ENCODE assay signal across 8 cellular contexts in the genomic region with DNA sequence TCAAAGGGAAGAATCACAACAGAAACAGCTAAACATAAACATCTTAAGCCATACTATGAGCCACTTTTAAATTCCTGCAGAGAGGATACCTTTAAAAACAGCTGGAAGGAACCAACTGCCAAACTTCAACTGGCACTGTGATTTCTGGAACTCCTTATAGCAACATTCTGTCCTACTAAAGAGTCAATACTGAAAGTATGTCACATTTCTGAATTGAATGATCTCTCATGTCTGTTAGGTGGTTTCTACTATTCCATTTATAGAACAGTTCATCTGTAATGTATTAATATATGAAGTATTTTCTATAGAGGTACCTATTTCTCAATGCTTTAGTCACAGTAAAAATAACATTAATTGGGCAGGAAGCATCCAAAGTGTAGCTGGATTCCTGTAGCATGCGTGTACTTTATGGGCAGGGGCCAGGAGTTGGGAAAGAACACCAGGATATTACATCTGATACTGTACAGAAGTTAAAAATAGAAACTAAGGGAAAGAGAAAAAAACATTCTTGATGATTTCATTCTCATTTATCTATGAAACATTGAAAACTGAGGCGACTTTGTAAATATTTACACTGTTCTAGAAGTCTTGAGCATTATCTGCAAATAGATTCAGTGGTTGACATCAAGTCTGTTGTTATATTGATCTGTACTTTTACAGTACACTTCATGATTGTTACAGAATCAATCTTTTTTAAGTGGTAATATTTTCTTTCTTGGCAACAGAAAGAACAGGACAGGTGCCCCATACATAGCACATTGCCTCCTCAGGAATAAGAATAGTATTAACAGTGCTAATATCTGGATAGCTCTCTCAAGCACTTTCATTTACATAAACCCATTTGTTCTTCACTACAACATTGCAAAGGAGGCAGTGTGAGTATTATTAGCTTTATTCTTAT. TPM values are rescaled to one million over a fixed set of nuclear protein-coding genes. Genes with fewer than 3 reads are reported as not detected.
DNase-seq lines count a peak whose midpoint lies in the region; ATAC-seq, FAIRE-seq and TF ChIP-seq lines count a peak whose summit lies in the region.

No MANE protein-coding gene starts in this region.

- H3K4me3 ChIP-seq in HFF-Myc (replicated peaks; ENCODE audit: low read depth, low read length) (no peak overlapping the region), fibroblast of villous mesenchyme (ENCODE audit: low read depth, low read length) (no peak overlapping the region), subcutaneous abdominal adipose tissue (ENCODE audit: low read depth in 1 of 5, low read length in 5 of 5) (peak overlapping the region in 1 of 5 donors; percentile 4), neural progenitor cell (no peak overlapping the region)

- peaks cover 4% of the 10 kb centered on the region for H3K4me1 Mint-ChIP-seq in neural progenitor cell
- peaks cover 7% of the 10 kb centered on the region for H3K4me1 Mint-ChIP-seq in activated naive CD8-positive, alpha-beta T cell treated with anti-CD3 and anti-CD28 coated beads, Interleukin-2, amount 50 U/mL, for 24 hours

- no peaks in the 10 kb centered on the region for H3K27me3 ChIP-seq in subcutaneous abdominal adipose tissue (ENCODE audit: control insufficient read depth in 5 of 5, insufficient read depth in 4 of 5, low read length in 5 of 5)
- H3K27me3 ChIP-seq in neural progenitor cell = no peaks in the 10 kb centered on the region

- H3K4me1 ChIP-seq in subcutaneous abdominal adipose tissue (ENCODE audit: control insufficient read depth in 5 of 5, insufficient read depth in 5 of 5, low read length in 5 of 5) = peaks cover 0 to 13% (median 10%) of the 10 kb centered on the region in 5 donors
- peaks cover 10% of the 10 kb centered on the region for H3K4me1 ChIP-seq in neural progenitor cell

- peaks cover 10% of the 10 kb centered on the region for H3K79me2 ChIP-seq in neural progenitor cell (ENCODE audit: low read depth)

- peaks cover 15% of the 10 kb centered on the region for H3F3A ChIP-seq in neural progenitor cell (ENCODE audit: low read depth)

- TF ChIP-seq POLR2A in GM12891 (IDR thresholded peaks at IDR 0.05; ENCODE audit: low read depth, low read length) = no peak

- H3K9me3 Mint-ChIP-seq in neural progenitor cell = peaks cover 2% of the 10 kb centered on the region
- no peaks in the 10 kb centered on the region for H3K9me3 Mint-ChIP-seq in activated naive CD8-positive, alpha-beta T cell treated with anti-CD3 and anti-CD28 coated beads, Interleukin-2, amount 50 U/mL, for 24 hours

- H3K4me2 ChIP-seq in neural progenitor cell = no peak overlapping the region

- no peaks in the 10 kb centered on the region for H4K20me1 ChIP-seq in neural progenitor cell (ENCODE audit: low read depth)

- peak overlapping the region; percentile 97 for H3K27ac ChIP-seq in subcutaneous abdominal adipose tissue (ENCODE audit: low read depth, low read length)
- no peak overlapping the region for H3K27ac ChIP-seq in neural progenitor cell

- no peak overlapping the region for H3K4me3 Mint-ChIP-seq in neural progenitor cell
- H3K4me3 Mint-ChIP-seq in activated naive CD8-positive, alpha-beta T cell treated with anti-CD3 and anti-CD28 coated beads, Interleukin-2, amount 50 U/mL, for 24 hours = no peak overlapping the region

- no peaks in the 10 kb centered on the region for H3K36me3 ChIP-seq in subcutaneous abdominal adipose tissue (ENCODE audit: control insufficient read depth in 5 of 5, insufficient read depth in 5 of 5, low read length in 5 of 5)
- no peaks in the 10 kb centered on the region for H3K36me3 ChIP-seq in neural progenitor cell

- no peak for ATAC-seq in activated naive CD8-positive, alpha-beta T cell treated with anti-CD3 and anti-CD28 coated beads, Interleukin-2, amount 50 U/mL, for 24 hours

- DNase-seq in GM12891 (ENCODE audit: insufficient read length, low spot score) (no peak), HFF-Myc (ENCODE audit: extremely low read depth, low read depth) (peak; percentile 88), NCI-H460 (ENCODE audit: extremely low read depth, low read depth) (peak; percentile 92), fibroblast of villous mesenchyme (ENCODE audit: low read depth) (peak; percentile 98), neural progenitor cell (ENCODE audit: low spot score) (no peak)
- DNase-seq in stimulated activated CD4-positive, alpha-beta T cell treated with anti-CD3 and anti-CD28 coated beads, Interleukin-12 subunit alpha, Interleukin-12 subunit beta, amount 100 ng/mL, for 4 hours = no peak
- DNase-seq in activated naive CD8-positive, alpha-beta T cell treated with anti-CD3 and anti-CD28 coated beads, Interleukin-2, amount 50 U/mL, for 24 hours = no peak

- no peaks in the 10 kb centered on the region for H3K36me3 Mint-ChIP-seq in neural progenitor cell
- H3K36me3 Mint-ChIP-seq in activated naive CD8-positive, alpha-beta T cell treated with anti-CD3 and anti-CD28 coated beads, Interleukin-2, amount 50 U/mL, for 24 hours (ENCODE audit: low read depth) = no peaks in the 10 kb centered on the region

- H3K9ac ChIP-seq in subcutaneous abdominal adipose tissue (ENCODE audit: low read length in 5 of 5) (peak overlapping the region in 4 of 5 donors; percentile 22 to 64 (median 44)), neural progenitor cell (no peak overlapping the region)

- H3K27ac Mint-ChIP-seq in neural progenitor cell = no peak overlapping the region
- no peak overlapping the region for H3K27ac Mint-ChIP-seq in activated naive CD8-positive, alpha-beta T cell treated with anti-CD3 and anti-CD28 coated beads, Interleukin-2, amount 50 U/mL, for 24 hours

- peaks cover 2% of the 10 kb centered on the region for H3K27me3 Mint-ChIP-seq in neural progenitor cell (ENCODE audit: insufficient read depth, low read depth)
- no peaks in the 10 kb centered on the region for H3K27me3 Mint-ChIP-seq in activated naive CD8-positive, alpha-beta T cell treated with anti-CD3 and anti-CD28 coated beads, Interleukin-2, amount 50 U/mL, for 24 hours

- FAIRE-seq in GM12891 (lab: Jason Lieb, UNC) = peak; percentile 82

- H2AFZ ChIP-seq in neural progenitor cell (replicated peaks) = no peak overlapping the region

- H3K9me3 ChIP-seq in subcutaneous abdominal adipose tissue (ENCODE audit: control insufficient read depth in 5 of 5, low read length in 5 of 5) = no peaks in the 10 kb centered on the region
- H3K9me3 ChIP-seq in neural progenitor cell (ENCODE audit: low read depth) = no peaks in the 10 kb centered on the region

- no peak for TF ChIP-seq CTCF in HFF-Myc (IDR thresholded peaks at IDR 0.05; ENCODE audit: low read depth, low read length, missing control alignments)
- no peak for TF ChIP-seq CTCF in fibroblast of villous mesenchyme (IDR thresholded peaks at IDR 0.05; ENCODE audit: insufficient read depth, low read depth, low read length)
- TF ChIP-seq CTCF in neural progenitor cell (IDR thresholded peaks at IDR 0.05) = no peak

TF ChIP-seq in GM12891, 5 proteins besides CTCF, POLR2A, EP300 and RAD21:
- TF ChIP-seq PAX5 (IDR thresholded peaks at IDR 0.05; ENCODE audit: insufficient read depth, low read length, severe bottlenecking) (no peak), TAF1 (IDR thresholded peaks at IDR 0.05; ENCODE audit: low read depth, low read length) (no peak), POLR2AphosphoS5 (IDR thresholded peaks at IDR 0.05; ENCODE audit: low read depth, low read length) (no peak), POU2F2 (IDR thresholded peaks at IDR 0.05; ENCODE audit: low read depth, low read length) (no peak), SPI1 (IDR thresholded peaks at IDR 0.05; ENCODE audit: low read depth, low read length) (no peak)

RNA-seq across cellular contexts. Expression of gene ZNF281, which starts 6.1 kb away (rescaled TPM):
- 11.9 TPM for polyA plus RNA-seq in GM12891 (2012; ENCODE audit: low read depth, missing spikeins)
- 19.0 and 21.7 TPM in 2 replicates for total RNA-seq in NCI-H460 (2014; rRNA removed; shearing (Covaris generic))
- polyA plus RNA-seq in NCI-H460 (2014; cell fraction: nucleus; rRNA removed) = 10.0 and 15.5 TPM in 2 replicates
- total RNA-seq in fibroblast of villous mesenchyme = 47.4 and 48.8 TPM in 2 replicates
- 42.6 and 47.1 TPM in 2 replicates for total RNA-seq in neural progenitor cell (ENCODE audit: low replicate concordance)

Comparison
In these comparisons a context has a peak if more than half of its experiments do, and no peak if none do; other contexts are left out.
1. DNase-seq: peak in HFF-Myc (single experiment), NCI-H460 (single experiment) and fibroblast of villous mesenchyme (single experiment); none in GM12891 (single experiment), stimulated activated CD4-positive, alpha-beta T cell treated with anti-CD3 and anti-CD28 coated beads, Interleukin-12 subunit alpha, Interleukin-12 subunit beta, amount 100 ng/mL, for 4 hours (single experiment), neural progenitor cell (single experiment) and activated naive CD8-positive, alpha-beta T cell treated with anti-CD3 and anti-CD28 coated beads, Interleukin-2, amount 50 U/mL, for 24 hours (single experiment).